In genomic region chr10:31192475-31192874, GRCh38 we compare ENCODE assay signal across 33 cellular contexts.
DNase-seq lines count a peak whose midpoint lies in the region; ATAC-seq, FAIRE-seq and TF ChIP-seq lines count a peak whose summit lies in the region.
"Had no signal": no experiment of that assay in that cellular context is flagged by ENCODE, and none has a peak within 500 bp of the region (broad histone marks: within the 10 kb centered on the region; RNA-seq: fewer than 3 reads in every experiment).

No MANE protein-coding gene starts in this region.

- CTCF ChIA-PET in SK-N-SH (lab: Yijun Ruan, JAX) (interaction anchor here (1.1 kb wide), 1 partner anchor 10 kb away, joined by 3 read pairs; no protein-coding TSS in a partner anchor), HEK293 (lab: Yijun Ruan, JAX) (interaction anchor here (0.7 to 1.6 kb wide), 3 partner anchors 11 to 275 kb away, joined by 3 to 4 read pairs (median 3); no protein-coding TSS in a partner anchor), K562 (lab: Yijun Ruan, JAX; ENCODE audit: low intra/inter-chr PET ratio) (no interaction called here)

- H2AFZ ChIP-seq in SK-N-SH (ENCODE audit: low read depth), result no peak overlapping the region
- no peak overlapping the region for H2AFZ ChIP-seq in K562 (ENCODE audit: low read depth, low read length)

- no peaks in the 10 kb centered on the region for H3K79me2 ChIP-seq in SK-N-SH (ENCODE audit: insufficient read depth)
- H3K79me2 ChIP-seq in K562 (ENCODE audit: control insufficient read depth, insufficient read depth, low read length), result no peaks in the 10 kb centered on the region

- H3K4me2 ChIP-seq in SK-N-SH, result no peak overlapping the region
- no peak overlapping the region for H3K4me2 ChIP-seq in K562 (ENCODE audit: insufficient read depth, low read length)
- H3K4me2 ChIP-seq: A549; BLaER1; BLaER1 treated with 17β-estradiol and CSF1 and Interleukin-3, amounts not matched to agents 10 nM and 100 nM had no signal

- H4K20me1 ChIP-seq in SK-N-SH (ENCODE audit: insufficient read depth), result no peaks in the 10 kb centered on the region
- H4K20me1 ChIP-seq in K562 (replicated peaks; ENCODE audit: control insufficient read depth, insufficient read depth, low read length), result no peaks in the 10 kb centered on the region
- H4K20me1 ChIP-seq: BLaER1; BLaER1 treated with 17β-estradiol and CSF1 and Interleukin-3, amounts not matched to agents 10 nM and 100 nM had no signal

- TF ChIP-seq EP300 in SK-N-SH (IDR thresholded peaks at IDR 0.05; ENCODE audit: borderline replicate concordance in 1 of 2, low read depth in 1 of 2, low read length in 1 of 2) (no peak), K562 (IDR thresholded peaks at IDR 0.05; ENCODE audit: low read length) (no peak)

- no peaks in the 10 kb centered on the region for H3K9me2 ChIP-seq in SK-N-SH

- intact Hi-C loops in K562 (cut with micrococcal nuclease), result no loop called here

- FAIRE-seq in K562 (lab: Jason Lieb, UNC), result no peak
- FAIRE-seq: A204.1, A549, D721Med had no signal

- H3K27me3 ChIP-seq in SK-N-SH (ENCODE audit: insufficient read depth) (no peaks in the 10 kb centered on the region), K562 (ENCODE audit: control insufficient read depth in 2 of 2, insufficient read depth in 2 of 2, low read length in 2 of 2) (peaks cover 0 to 13% of the 10 kb centered on the region in 2 experiments; a peak in 3 of 5 replicates)
- H3K27me3 ChIP-seq: BE2C; BLaER1; BLaER1 treated with 17β-estradiol and CSF1 and Interleukin-3, amounts not matched to agents 10 nM and 100 nM had no signal

- no peak overlapping the region for H3K9ac ChIP-seq in SK-N-SH
- no peak overlapping the region for H3K9ac ChIP-seq in K562 (ENCODE audit: insufficient read depth in 1 of 2, low read depth in 2 of 2, low read length in 2 of 2)
- H3K9ac ChIP-seq: BLaER1; BLaER1 treated with 17β-estradiol and CSF1 and Interleukin-3, amounts not matched to agents 10 nM and 100 nM had no signal

- H3K36me3 ChIP-seq in SK-N-SH (replicated peaks in 1 of 2; ENCODE audit: control insufficient read depth in 1 of 2, insufficient read depth in 2 of 2, low read length in 1 of 2), result no peaks in the 10 kb centered on the region
- H3K36me3 ChIP-seq in HEK293 (ENCODE audit: control insufficient read depth in 2 of 2, insufficient read depth in 1 of 2, low read length in 2 of 2), result no peaks in the 10 kb centered on the region
- H3K36me3 ChIP-seq in K562 (ENCODE audit: control insufficient read depth, insufficient read depth, low read length), result no peaks in the 10 kb centered on the region
- H3K36me3 ChIP-seq: BE2C; BLaER1; BLaER1 treated with 17β-estradiol and CSF1 and Interleukin-3, amounts not matched to agents 10 nM and 100 nM had no signal

- POLR2A ChIA-PET in SK-N-SH (lab: Yijun Ruan, JAX), result no interaction called here
- POLR2A ChIA-PET in HEK293 (lab: Yijun Ruan, JAX), result interaction anchor here (0.7 kb wide), 1 partner anchor 59 kb away, joined by 3 read pairs; no protein-coding TSS in a partner anchor
- POLR2A ChIA-PET in K562 (lab: Yijun Ruan, JAX), result interaction anchor here (0.6 to 0.7 kb wide), 2 partner anchors 23 to 185 kb away, joined by 3 read pairs; no protein-coding TSS in a partner anchor

- no peak for DNase-seq in SK-N-SH
- DNase-seq in K562 (ENCODE audit: extremely low read depth in 1 of 4, low spot score in 3 of 4), result no peak
- DNase-seq in SKM-1 (lab: John Stamatoyannopoulos, UW; ENCODE audit: unreplicated experiment), result no peak
- DNase-seq in stimulated activated naive CD4-positive, alpha-beta T cell (lab: John Stamatoyannopoulos, UW), result no peak
- DNase-seq: 8988T; ACHN; AML-193; BE2C; C1 segment of cervical spinal cord; Caco-2; Calu3; CD4-positive, alpha-beta memory T cell; CD4-positive, alpha-beta T cell; CD4-positive, CD25-positive, alpha-beta regulatory T cell; CD8-positive, alpha-beta memory T cell; CD8-positive, alpha-beta T cell; COR-L47; DMS 273 treated with DMSO at 0.1 percent for 48 hours; DMS153; DMS53; DMS79; DMS79 treated with DMSO at 0.1 percent for 48 hours; DND-41; EL had no signal

- TF ChIP-seq CTCF in SK-N-SH (IDR thresholded peaks at IDR 0.05), result no peak
- TF ChIP-seq CTCF in HEK293 (tag by site-specific recombination; IDR thresholded peaks at IDR 0.05), result no peak
- no peak for TF ChIP-seq CTCF in K562 (IDR thresholded peaks at IDR 0.05 in 2 of 3, conservative IDR thresholded peaks at IDR 0.05 in 1 of 3; ENCODE audit: insufficient read depth in 2 of 3, low read depth in 1 of 3, low read length in 3 of 3)

- TF ChIP-seq RAD21 in SK-N-SH (IDR thresholded peaks at IDR 0.05; ENCODE audit: low read length) (no peak), K562 (CRISPR knock-in tag; conservative IDR thresholded peaks at IDR 0.05 in 1 of 2, IDR thresholded peaks at IDR 0.05 in 1 of 2) (no peak)

- no peak for TF ChIP-seq POLR2A in K562 (conservative IDR thresholded peaks at IDR 0.05)

- H3K9me1 ChIP-seq in K562 (ENCODE audit: control insufficient read depth, insufficient read depth, low read length), result no peaks in the 10 kb centered on the region

- H3K27ac ChIP-seq in SK-N-SH (ENCODE audit: low read depth in 2 of 2, low read length in 1 of 2) (no peak overlapping the region), HEK293 (ENCODE audit: extremely low read depth, low read depth, low read length) (no peak overlapping the region), K562 (ENCODE audit: extremely low read depth, low read depth, low read length) (no peak overlapping the region)
- H3K27ac ChIP-seq: 22Rv1; A549; BLaER1; BLaER1 treated with 17β-estradiol and CSF1 and Interleukin-3, amounts not matched to agents 10 nM and 100 nM; C4-2B had no signal

- no TSS peak for BruUV-seq in K562 (replicated peaks; lab: Mats Ljungman, UMichigan)

- H3K4me1 ChIP-seq in SK-N-SH (ENCODE audit: control insufficient read depth in 1 of 2, insufficient read depth in 2 of 2, low read depth in 1 of 2, low read length in 1 of 2), result peaks cover 0 to 4% of the 10 kb centered on the region in 2 experiments; a peak in 1 of 4 replicates
- no peaks in the 10 kb centered on the region for H3K4me1 ChIP-seq in HEK293 (ENCODE audit: control insufficient read depth, insufficient read depth, low read length)
- H3K4me1 ChIP-seq in K562 (replicated peaks in 1 of 2; ENCODE audit: control insufficient read depth in 2 of 2, insufficient read depth in 2 of 2, low read length in 2 of 2), result no peaks in the 10 kb centered on the region
- H3K4me1 ChIP-seq: A549; BE2C; BLaER1; BLaER1 treated with 17β-estradiol and CSF1 and Interleukin-3, amounts not matched to agents 10 nM and 100 nM; Caco-2 had no signal

- no peaks in the 10 kb centered on the region for H3K9me3 ChIP-seq in SK-N-SH
- no peaks in the 10 kb centered on the region for H3K9me3 ChIP-seq in HEK293 (ENCODE audit: control insufficient read depth, insufficient read depth, low read depth, low read length)
- H3K9me3 ChIP-seq in K562 (replicated peaks; ENCODE audit: control insufficient read depth, insufficient read depth, low read depth, low read length), result no peaks in the 10 kb centered on the region
- H3K9me3 ChIP-seq: A549, BE2C, BLaER1, Caco-2 had no signal

- ATAC-seq in SK-N-SH treated with all-trans-retinoic acid at 6 μM for 48 hours (no peak), K562 (no peak)
- ATAC-seq: A549; CD8-positive, alpha-beta T cell had no signal

- in situ Hi-C loops in K562 (cut with MboI), result no loop called here

- WGBS in SK-N-SH (ENCODE audit: low lambda C conversion rate), result 62% methylated on average over 6 of the region's 6 CpGs
- WGBS in K562 (ENCODE audit: insufficient coverage, low coverage, missing lambda C conversion rate), result 0% methylated on average over 6 of the region's 6 CpGs

- H3K4me3 ChIP-seq in SK-N-SH (ENCODE audit: low read depth in 2 of 2, low read length in 1 of 2) (no peak overlapping the region), HEK293 (ENCODE audit: low read depth, low read length) (no peak overlapping the region), K562 (no peak overlapping the region)
- H3K4me3 ChIP-seq: A549; BLaER1; BLaER1 treated with 17β-estradiol and CSF1 and Interleukin-3, amounts not matched to agents 10 nM and 100 nM had no signal

- no peaks in the 10 kb centered on the region for H3F3A ChIP-seq in SK-N-SH (replicated peaks; ENCODE audit: insufficient read depth)

TF ChIP-seq in SK-N-SH treated with all-trans-retinoic acid at 6 μM for 48 hours, 23 proteins besides CTCF, POLR2A, EP300 and RAD21 (continues in another document):
- no peak for TF ChIP-seq ISL1 (CRISPR knock-in tag; IDR thresholded peaks at IDR 0.05)

TF ChIP-seq in SK-N-SH, 30 proteins besides CTCF, POLR2A, EP300 and RAD21 (continues in another document):
- TF ChIP-seq USF2 (IDR thresholded peaks at IDR 0.05; ENCODE audit: borderline replicate concordance, low read depth, low read length), result no peak
- TF ChIP-seq FOXM1 (IDR thresholded peaks at IDR 0.05; ENCODE audit: low read depth), result no peak

TF ChIP-seq in HEK293, 187 proteins besides CTCF, POLR2A, EP300 and RAD21 (continues in another document):
- TF ChIP-seq ZFP3 (tag by site-specific recombination; IDR thresholded peaks at IDR 0.05; ENCODE audit: low read depth) (peak; percentile 71; the same call in 1 of the 2 replicates), ZNF146 (tag by site-specific recombination; IDR thresholded peaks at IDR 0.05) (no peak), ZNF362 (tag by site-specific recombination; IDR thresholded peaks at IDR 0.05) (no peak), ZNF514 (tag by site-specific recombination; IDR thresholded peaks at IDR 0.05) (no peak)

TF ChIP-seq in K562, 482 proteins besides CTCF, POLR2A, EP300 and RAD21:
- 0 out of 2 replicates have a peak, but pooled peaks have one; percentile 12 for TF ChIP-seq ATF3 (IDR thresholded peaks at IDR 0.05)
- TF ChIP-seq ATF3 (CRISPR knock-in tag; conservative IDR thresholded peaks at IDR 0.05), result no peak
- no peak for TF ChIP-seq SNIP1 (IDR thresholded peaks at IDR 0.05; ENCODE audit: low read depth)
TF ChIP-seq in K562: peak in this region for 1.
